Comparison of ENCODE assay signal across 28 cellular contexts in the genomic region with DNA sequence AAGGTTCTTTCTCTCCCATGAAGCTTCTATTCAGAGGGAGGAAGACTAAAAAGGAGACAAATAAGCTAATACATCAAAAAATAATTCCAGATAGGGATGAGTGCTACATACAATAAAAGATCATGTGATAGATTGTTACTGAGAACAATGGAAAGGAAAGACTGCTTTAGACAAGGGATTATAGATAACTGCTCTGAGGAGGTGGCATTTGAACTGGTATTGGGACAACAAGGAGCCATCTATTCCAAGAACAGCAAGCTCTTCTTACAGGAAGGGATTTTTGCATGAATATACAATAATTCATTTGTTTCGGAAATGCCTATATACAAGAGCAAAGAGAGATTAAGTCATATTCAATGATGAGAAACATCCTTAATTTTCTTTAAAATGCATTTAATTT.
DNase-seq lines count a peak whose midpoint lies in the region; ATAC-seq, FAIRE-seq and TF ChIP-seq lines count a peak whose summit lies in the region.
"Had no signal": no experiment of that assay in that cellular context is flagged by ENCODE, and none has a peak within 500 bp of the region (broad histone marks: within the 10 kb centered on the region; RNA-seq: fewer than 3 reads in every experiment).

No MANE protein-coding gene starts in this region.

- DNase-seq in mammary epithelial cell (no peak), MCF 10A (ENCODE audit: unreplicated experiment) (no peak), keratinocyte (ENCODE audit: low read depth, low spot score) (no peak), dermis blood vessel endothelial cell (no peak), NCI-H1694 treated with DMSO at 0.1 percent for 48 hours (lab: John Stamatoyannopoulos, UW) (no peak)
- DNase-seq: ACHN; AML-193; BE2C; Calu3; CD4-positive, alpha-beta T cell; CD8-positive, alpha-beta memory T cell; COR-L47; DMS53; DMS79 treated with DMSO at 0.1 percent for 48 hours; GF-D8; GOT3; HFFc6 had no signal

- no peak for FAIRE-seq in keratinocyte (lab: Jason Lieb, UNC)
- FAIRE-seq: A204.1, GM12891, GM18507, H54 had no signal

- TF ChIP-seq CTCF in mammary epithelial cell (conservative IDR thresholded peaks at IDR 0.05 in 1 of 2, IDR thresholded peaks at IDR 0.05 in 1 of 2; ENCODE audit: extremely low read depth in 1 of 2, insufficient read depth in 1 of 2, low read depth in 1 of 2, low read length in 2 of 2) (no peak), MCF 10A (IDR thresholded peaks at IDR 0.05; ENCODE audit: unreplicated experiment) (no peak), keratinocyte (optimal IDR thresholded peaks at IDR 0.05 in 1 of 3, IDR thresholded peaks at IDR 0.05 in 1 of 3, conservative IDR thresholded peaks at IDR 0.05 in 1 of 3; ENCODE audit: extremely low read depth in 1 of 3, insufficient read depth in 2 of 3, low read length in 3 of 3) (no peak)

- intact Hi-C loops in mammary epithelial cell (cut with micrococcal nuclease) (no loop called here), MCF 10A (cut with micrococcal nuclease) (no loop called here)

- H3K4me1 ChIP-seq in mammary epithelial cell (ENCODE audit: insufficient read depth, low read length) (peaks cover 9% of the 10 kb centered on the region), keratinocyte (ENCODE audit: control insufficient read depth, extremely low read depth, insufficient read depth, low read length) (peaks cover 8% of the 10 kb centered on the region)
- H3K4me1 ChIP-seq: BE2C; BLaER1 treated with 17β-estradiol and CSF1 and Interleukin-3, amounts not matched to agents 10 nM and 100 nM had no signal

- no peak overlapping the region for H2AFZ ChIP-seq in mammary epithelial cell (ENCODE audit: low read depth, low read length)
- H2AFZ ChIP-seq in keratinocyte (ENCODE audit: control insufficient read depth, low read length): no peak overlapping the region

- dilution Hi-C loops in mammary epithelial cell (cut with HindIII; ENCODE audit: low sequenced_read_pairs): no loop called here
- dilution Hi-C loops in keratinocyte (cut with MboI; ENCODE audit: extremely low pct_ligation_motif_present, low sequenced_read_pairs): no loop called here

- H3K4me3 ChIP-seq in mammary epithelial cell (replicated peaks in 1 of 3; ENCODE audit: insufficient read depth in 1 of 3, low read depth in 2 of 3, low read length in 3 of 3) (no peak overlapping the region), keratinocyte (ENCODE audit: control insufficient read depth in 2 of 3, extremely low read depth in 1 of 3, insufficient read depth in 2 of 3, low read depth in 1 of 3, low read length in 3 of 3) (no peak overlapping the region)
- H3K4me3 ChIP-seq: BLaER1 treated with 17β-estradiol and CSF1 and Interleukin-3, amounts not matched to agents 10 nM and 100 nM; HAP-1 had no signal

- CTCF ChIA-PET in mammary epithelial cell (lab: Charles Lee; ENCODE audit: low non-redundant PET): no interaction called here
- CTCF ChIA-PET in MCF 10A (lab: Yijun Ruan, JAX): interaction anchor here (0.5 to 1.0 kb wide), 4 partner anchors 8 to 1901 kb away, joined by 3 to 4 read pairs (median 3); no protein-coding TSS in a partner anchor

- H3K27ac ChIP-seq in mammary epithelial cell (ENCODE audit: insufficient read depth, low read depth, low read length): no peak overlapping the region
- H3K27ac ChIP-seq in keratinocyte (ENCODE audit: control insufficient read depth, insufficient read depth, low read length): no peak overlapping the region
- H3K27ac ChIP-seq: 22Rv1; BLaER1 treated with 17β-estradiol and CSF1 and Interleukin-3, amounts not matched to agents 10 nM and 100 nM had no signal

- H3K36me3 Mint-ChIP-seq in MCF 10A (ENCODE audit: insufficient read depth, unreplicated experiment): no peaks in the 10 kb centered on the region
- H3K36me3 Mint-ChIP-seq: CD14-positive monocyte; CD8-positive, alpha-beta memory T cell had no signal

- 92% methylated on average over 1 of the region's 1 CpG for WGBS in mammary epithelial cell (ENCODE audit: low coverage, missing lambda C conversion rate)

- H3K4me3 Mint-ChIP-seq in MCF 10A (ENCODE audit: unreplicated experiment): no peak overlapping the region
- H3K4me3 Mint-ChIP-seq: CD14-positive monocyte; CD4-positive, alpha-beta T cell; CD8-positive, alpha-beta memory T cell; HFFc6 had no signal

- H4K20me1 ChIP-seq in mammary epithelial cell (ENCODE audit: insufficient read depth, low read length): no peaks in the 10 kb centered on the region
- no peaks in the 10 kb centered on the region for H4K20me1 ChIP-seq in keratinocyte (ENCODE audit: control insufficient read depth, extremely low read depth, insufficient read depth, low read length)
- H4K20me1 ChIP-seq: BLaER1 treated with 17β-estradiol and CSF1 and Interleukin-3, amounts not matched to agents 10 nM and 100 nM had no signal

- H3K36me3 ChIP-seq in mammary epithelial cell (ENCODE audit: insufficient read depth, low read length): no peaks in the 10 kb centered on the region
- no peaks in the 10 kb centered on the region for H3K36me3 ChIP-seq in keratinocyte (ENCODE audit: control insufficient read depth in 2 of 2, extremely low read depth in 1 of 2, insufficient read depth in 2 of 2, low read length in 2 of 2)
- H3K36me3 ChIP-seq: BE2C; BLaER1 treated with 17β-estradiol and CSF1 and Interleukin-3, amounts not matched to agents 10 nM and 100 nM; HAP-1 had no signal

- POLR2A ChIA-PET in MCF 10A (lab: Yijun Ruan, JAX): interaction anchor here (0.6 to 1.2 kb wide), 2 partner anchors 21 to 928 kb away, joined by 3 to 5 read pairs; no protein-coding TSS in a partner anchor

- H3K9me3 Mint-ChIP-seq in MCF 10A (ENCODE audit: unreplicated experiment): no peaks in the 10 kb centered on the region
- H3K9me3 Mint-ChIP-seq: CD14-positive monocyte; CD4-positive, alpha-beta T cell; CD8-positive, alpha-beta memory T cell; HFFc6 had no signal

- no peaks in the 10 kb centered on the region for H3K27me3 Mint-ChIP-seq in MCF 10A (ENCODE audit: insufficient read depth, unreplicated experiment)

- H3K9me1 ChIP-seq in keratinocyte (ENCODE audit: control insufficient read depth, extremely low read depth, insufficient read depth, low read length): no peaks in the 10 kb centered on the region

- in situ Hi-C loops in mammary epithelial cell (cut with MboI; ENCODE audit: low sequenced_read_pairs in 2 of 2): no loop called here

- H3K4me1 Mint-ChIP-seq in MCF 10A (ENCODE audit: insufficient read depth, unreplicated experiment): no peaks in the 10 kb centered on the region
- H3K4me1 Mint-ChIP-seq: CD14-positive monocyte; CD8-positive, alpha-beta memory T cell had no signal

- H3K4me2 ChIP-seq in mammary epithelial cell (ENCODE audit: insufficient read depth, low read depth, low read length) (peak overlapping the region; percentile 28), keratinocyte (ENCODE audit: control insufficient read depth, extremely low read depth, insufficient read depth, low read depth, low read length) (peak overlapping the region; percentile 48)
- H3K4me2 ChIP-seq: BLaER1 treated with 17β-estradiol and CSF1 and Interleukin-3, amounts not matched to agents 10 nM and 100 nM had no signal

- ATAC-seq in esophagus mucosa: peak; percentile 20
- ATAC-seq in HG02678 (IDR thresholded peaks at IDR 0.05; ENCODE audit: unreplicated experiment): no peak
- no peak for ATAC-seq in GM19324 (IDR thresholded peaks at IDR 0.05; ENCODE audit: low FRiP score, unreplicated experiment)

- BruUV-seq in mammary epithelial cell (replicated peaks; lab: Mats Ljungman, UMichigan) (no TSS peak), MCF 10A (replicated peaks; lab: Mats Ljungman, UMichigan) (no TSS peak)

- no peak overlapping the region for H3K27ac Mint-ChIP-seq in MCF 10A (ENCODE audit: low read depth, unreplicated experiment)
- H3K27ac Mint-ChIP-seq: CD14-positive monocyte; CD4-positive, alpha-beta T cell; CD8-positive, alpha-beta memory T cell; HFFc6 had no signal

- H3K27me3 ChIP-seq in mammary epithelial cell (ENCODE audit: insufficient read depth, low read length): peaks cover 2% of the 10 kb centered on the region
- H3K27me3 ChIP-seq in keratinocyte (ENCODE audit: control insufficient read depth, extremely low read depth, insufficient read depth, low read length): no peaks in the 10 kb centered on the region
- H3K27me3 ChIP-seq: BE2C; BLaER1 treated with 17β-estradiol and CSF1 and Interleukin-3, amounts not matched to agents 10 nM and 100 nM had no signal

- H3K79me2 ChIP-seq in mammary epithelial cell (ENCODE audit: insufficient read depth, low read length) (no peaks in the 10 kb centered on the region), keratinocyte (ENCODE audit: control insufficient read depth, insufficient read depth, low read length) (no peaks in the 10 kb centered on the region)

- H3K9me3 ChIP-seq in mammary epithelial cell (replicated peaks; ENCODE audit: insufficient read depth, low read length) (no peaks in the 10 kb centered on the region), keratinocyte (ENCODE audit: control insufficient read depth, low read depth, low read length) (no peaks in the 10 kb centered on the region)
- H3K9me3 ChIP-seq: BE2C; BLaER1 treated with 17β-estradiol and CSF1 and Interleukin-3, amounts not matched to agents 10 nM and 100 nM; HAP-1 had no signal

- H3K9ac ChIP-seq in mammary epithelial cell (ENCODE audit: insufficient read depth, low read length) (no peak overlapping the region), keratinocyte (ENCODE audit: control insufficient read depth, extremely low read depth, insufficient read depth, low read length) (no peak overlapping the region)
- H3K9ac ChIP-seq: BLaER1 treated with 17β-estradiol and CSF1 and Interleukin-3, amounts not matched to agents 10 nM and 100 nM had no signal
